ENCODE assay signal across 23 cellular contexts in genomic region chr3:123429362-123430125, GRCh38. TPM values are rescaled to one million over a fixed set of nuclear protein-coding genes. Genes with fewer than 3 reads are reported as not detected.
DNase-seq lines count a peak whose midpoint lies in the region; ATAC-seq and TF ChIP-seq lines count a peak whose summit lies in the region.
"Had no signal": no experiment of that assay in that cellular context is flagged by ENCODE, and none has a peak within 500 bp of the region (broad histone marks: within the 10 kb centered on the region; RNA-seq: fewer than 3 reads in every experiment).

No MANE protein-coding gene starts in this region.

- H3K36me3 ChIP-seq in ascending aorta (no peaks in the 10 kb centered on the region), mucosa of descending colon (ENCODE audit: low read depth) (no peaks in the 10 kb centered on the region), HAP-1 (replicated peaks) (no peaks in the 10 kb centered on the region)
- H3K36me3 ChIP-seq: BLaER1 treated with 17β-estradiol and CSF1 and Interleukin-3, amounts not matched to agents 10 nM and 100 nM had no signal

- TF ChIP-seq CTCF in ascending aorta (IDR thresholded peaks at IDR 0.05) (no peak), coronary artery (IDR thresholded peaks at IDR 0.05) (no peak), mucosa of descending colon (IDR thresholded peaks at IDR 0.05) (no peak)

- in situ Hi-C loops in HAP-1 (cut with MboI; ENCODE audit: low sequenced_read_pairs): no loop called here

- H3K4me3 ChIP-seq in ascending aorta (no peak overlapping the region), coronary artery (no peak overlapping the region), mucosa of descending colon (no peak overlapping the region), HAP-1 (no peak overlapping the region)
- H3K4me3 ChIP-seq: A549; BLaER1 treated with 17β-estradiol and CSF1 and Interleukin-3, amounts not matched to agents 10 nM and 100 nM had no signal

- intact Hi-C loops in ascending aorta (cut with DNase I) (loop anchor here (5.0 kb wide), 1 partner anchor 77 kb away; no protein-coding TSS in a partner anchor), mucosa of descending colon (cut with DNase I, micrococcal nuclease) (no loop called here)

- H3K4me1 ChIP-seq in ascending aorta (peaks cover 11 to 46% of the 10 kb centered on the region in 2 donors), mucosa of descending colon (ENCODE audit: low read depth) (peaks cover 27% of the 10 kb centered on the region), HAP-1 (no peaks in the 10 kb centered on the region)
- H3K4me1 ChIP-seq: A549 had no signal

- H3K27me3 ChIP-seq in ascending aorta (no peaks in the 10 kb centered on the region), HAP-1 (ENCODE audit: low read depth) (no peaks in the 10 kb centered on the region)
- H3K27me3 ChIP-seq: BLaER1 treated with 17β-estradiol and CSF1 and Interleukin-3, amounts not matched to agents 10 nM and 100 nM had no signal

- DNase-seq in ascending aorta (ENCODE audit: low spot score in 2 of 2) (no peak), coronary artery (ENCODE audit: low spot score) (no peak), mucosa of descending colon (peak in 1 of 3 donors; percentile 66), substantia nigra (lab: John Stamatoyannopoulos, UW) (no peak), HAP-1 (ENCODE audit: low spot score in 2 of 2) (no peak), UCSD-AML1 (lab: John Stamatoyannopoulos, UW; ENCODE audit: unreplicated experiment) (no peak), HEK293T (ENCODE audit: extremely low spot score) (no peak), SHP77 (lab: John Stamatoyannopoulos, UW) (no peak)
- DNase-seq: AML-193; CD4-positive, alpha-beta T cell; COR-L47; DMS53; GOT3; HCEC 1CT; KG1; MM.1S; NCI-H2029; NCI-H446; NCI-H524 treated with DMSO at 0.1 percent for 48 hours; NCI-H774; SK-N-SH had no signal

- POLR2A ChIA-PET in HEK293T (lab: Yijun Ruan, JAX): no interaction called here

- ATAC-seq in mucosa of descending colon: peak; percentile 37
- ATAC-seq: A549 had no signal

- H3K27ac ChIP-seq in ascending aorta (peak overlapping the region; percentile 65 to 79), coronary artery (peak overlapping the region; percentile 60 to 73), substantia nigra (ENCODE audit: low read depth, low read length, poor library complexity, severe bottlenecking) (peak overlapping the region; percentile 47)
- H3K27ac ChIP-seq: A549; BLaER1 treated with 17β-estradiol and CSF1 and Interleukin-3, amounts not matched to agents 10 nM and 100 nM had no signal

- H3K9me3 ChIP-seq in ascending aorta (no peaks in the 10 kb centered on the region), mucosa of descending colon (no peaks in the 10 kb centered on the region), HAP-1 (no peaks in the 10 kb centered on the region)
- H3K9me3 ChIP-seq: A549, SK-N-SH had no signal

- CTCF ChIA-PET in HEK293T (lab: Yijun Ruan, JAX): no interaction called here

TF ChIP-seq in HEK293T, 16 proteins besides CTCF, POLR2A, EP300 and RAD21:
- no peak for TF ChIP-seq ARNT (IDR thresholded peaks at IDR 0.05)
- no peak for TF ChIP-seq NFRKB (IDR thresholded peaks at IDR 0.05)
- TF ChIP-seq ZNF384 (IDR thresholded peaks at IDR 0.05): no peak
- TF ChIP-seq, protein P1, sequence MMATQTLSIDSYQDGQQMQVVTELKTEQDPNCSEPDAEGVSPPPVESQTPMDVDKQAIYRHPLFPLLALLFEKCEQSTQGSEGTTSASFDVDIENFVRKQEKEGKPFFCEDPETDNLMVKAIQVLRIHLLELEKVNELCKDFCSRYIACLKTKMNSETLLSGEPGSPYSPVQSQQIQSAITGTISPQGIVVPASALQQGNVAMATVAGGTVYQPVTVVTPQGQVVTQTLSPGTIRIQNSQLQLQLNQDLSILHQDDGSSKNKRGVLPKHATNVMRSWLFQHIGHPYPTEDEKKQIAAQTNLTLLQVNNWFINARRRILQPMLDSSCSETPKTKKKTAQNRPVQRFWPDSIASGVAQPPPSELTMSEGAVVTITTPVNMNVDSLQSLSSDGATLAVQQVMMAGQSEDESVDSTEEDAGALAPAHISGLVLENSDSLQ (IDR thresholded peaks at IDR 0.05): no peak
- TF ChIP-seq FOXK2 (IDR thresholded peaks at IDR 0.05): no peak
- TF ChIP-seq L3MBTL2 (conservative IDR thresholded peaks at IDR 0.05): no peak
- TF ChIP-seq LEF1 (IDR thresholded peaks at IDR 0.05; ENCODE audit: borderline replicate concordance): no peak
- TF ChIP-seq SUZ12 (IDR thresholded peaks at IDR 0.05): no peak
- no peak for TF ChIP-seq FOXA1 (IDR thresholded peaks at IDR 0.05)

RNA-seq across cellular contexts. Expression of gene ADCY5, which starts 19.3 kb away (rescaled TPM):
- total RNA-seq in ascending aorta: 32.2 TPM
- total RNA-seq in mucosa of descending colon: 10 to 100 TPM in 2 of 3 donors, 1 to 10 TPM in 1; 7.8 to 72.6 (median 12.6) TPM
- total RNA-seq: CD4-positive, alpha-beta T cell had no signal
